ENCODE assay signal across 22 cellular contexts in the genomic region with DNA sequence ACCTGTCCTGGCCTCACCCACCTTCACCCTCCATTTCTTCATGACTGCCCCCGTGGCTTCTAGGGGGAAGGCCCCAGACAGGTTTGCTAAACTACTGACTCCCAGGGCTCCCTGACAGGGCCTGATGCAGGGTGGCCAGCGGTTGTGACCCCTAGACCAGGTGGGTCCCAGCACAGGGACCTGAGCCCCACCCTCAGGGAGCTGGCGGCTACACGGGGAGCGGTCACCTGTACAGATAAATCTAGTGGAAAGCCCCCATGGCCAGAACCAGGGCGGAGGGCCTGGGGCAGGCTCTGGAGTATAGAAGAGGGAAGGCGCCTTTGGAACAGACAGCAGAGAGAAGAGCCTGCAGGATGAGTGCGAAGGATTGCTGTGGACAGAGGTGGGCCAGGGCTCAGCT.
"Had no signal": no experiment of that assay in that cellular context is flagged by ENCODE, and none has a peak within 500 bp of the region (broad histone marks: within the 10 kb centered on the region; RNA-seq: fewer than 3 reads in every experiment).

No MANE protein-coding gene starts in this region.

- H3K4me1 Mint-ChIP-seq: activated B cell treated with CpG ODN at 0.5 μM for 24 hours had no signal

- H3K27ac Mint-ChIP-seq: activated B cell treated with CpG ODN at 0.5 μM for 24 hours; activated CD4-positive, alpha-beta memory T cell treated with anti-CD3 and anti-CD28 coated beads for 36 hours; activated naive CD4-positive, alpha-beta T cell treated with anti-CD3 and anti-CD28 coated beads, Interleukin-2, amount 50 U/mL, for 24 hours; activated T-helper 1 cell treated with anti-CD3 and anti-CD28 coated beads, Interleukin-12 subunit alpha, Interleukin-12 subunit beta, Interleukin-2, Interleukin-4 antibody, amounts not matched to agents 30 ng/mL and 10 ng/mL and 1 ng/mL, durations not matched to agents 14 hours and 24 hours and 36 hours; endodermal cell had no signal

- H3K4me1 ChIP-seq: ascending aorta had no signal

- DNase-seq: activated B cell treated with CpG ODN at 0.5 μM for 24 hours; activated CD4-positive, alpha-beta memory T cell treated with anti-CD3 and anti-CD28 coated beads for 36 hours; activated CD4-positive, alpha-beta T cell treated with anti-CD3 and anti-CD28 coated beads for 4 hours; activated gamma-delta T cell; adrenal gland; brain microvascular endothelial cell; central memory CD4-positive, alpha-beta T cell; dorsolateral prefrontal cortex; endodermal cell; hypothalamus; left cardiac atrium; mesenchymal stem cell; spleen; stimulated activated CD4-positive, alpha-beta T cell treated with anti-CD3 and anti-CD28 coated beads, Interleukin-4, amount 100 ng/mL, for 24 hours; stimulated activated naive CD4-positive, alpha-beta T cell treated with Interleukin-2 at 50 U/mL for 16 hours; SW 1271; T-helper 17 cell; upper lobe of left lung had no signal

- H3K36me3 ChIP-seq: adrenal gland, ascending aorta, brain microvascular endothelial cell, spleen, upper lobe of left lung had no signal

- H3K4me3 ChIP-seq: adrenal gland, ascending aorta, dorsolateral prefrontal cortex, SK-N-MC, spleen, upper lobe of left lung had no signal

- H3K9me3 ChIP-seq: adrenal gland, ascending aorta, spleen, upper lobe of left lung had no signal

- H3K9me3 Mint-ChIP-seq: activated B cell treated with CpG ODN at 0.5 μM for 24 hours; activated CD4-positive, alpha-beta memory T cell treated with anti-CD3 and anti-CD28 coated beads for 36 hours; activated naive CD4-positive, alpha-beta T cell treated with anti-CD3 and anti-CD28 coated beads, Interleukin-2, amount 50 U/mL, for 24 hours; activated T-helper 1 cell treated with anti-CD3 and anti-CD28 coated beads, Interleukin-12 subunit alpha, Interleukin-12 subunit beta, Interleukin-2, Interleukin-4 antibody, amounts not matched to agents 30 ng/mL and 10 ng/mL and 1 ng/mL, durations not matched to agents 14 hours and 24 hours and 36 hours; endodermal cell had no signal

- H3K27me3 Mint-ChIP-seq: activated CD4-positive, alpha-beta memory T cell treated with anti-CD3 and anti-CD28 coated beads for 36 hours; activated naive CD4-positive, alpha-beta T cell treated with anti-CD3 and anti-CD28 coated beads, Interleukin-2, amount 50 U/mL, for 24 hours had no signal

- H3K27ac ChIP-seq: adrenal gland, ascending aorta, brain microvascular endothelial cell, dorsolateral prefrontal cortex, SK-N-MC, spleen had no signal

- H3K4me3 Mint-ChIP-seq: activated B cell treated with CpG ODN at 0.5 μM for 24 hours; activated CD4-positive, alpha-beta memory T cell treated with anti-CD3 and anti-CD28 coated beads for 36 hours; activated naive CD4-positive, alpha-beta T cell treated with anti-CD3 and anti-CD28 coated beads, Interleukin-2, amount 50 U/mL, for 24 hours; activated T-helper 1 cell treated with anti-CD3 and anti-CD28 coated beads, Interleukin-12 subunit alpha, Interleukin-12 subunit beta, Interleukin-2, Interleukin-4 antibody, amounts not matched to agents 30 ng/mL and 10 ng/mL and 1 ng/mL, durations not matched to agents 14 hours and 24 hours and 36 hours; endodermal cell; T-helper 17 cell had no signal

- H3K36me3 Mint-ChIP-seq: activated CD4-positive, alpha-beta memory T cell treated with anti-CD3 and anti-CD28 coated beads for 36 hours; activated naive CD4-positive, alpha-beta T cell treated with anti-CD3 and anti-CD28 coated beads, Interleukin-2, amount 50 U/mL, for 24 hours had no signal

- ATAC-seq: left cardiac atrium, T-helper 17 cell had no signal

- H3K27me3 ChIP-seq: adrenal gland, ascending aorta, brain microvascular endothelial cell, dorsolateral prefrontal cortex, spleen, upper lobe of left lung had no signal
